Comparison of ENCODE assay signal across 9 cellular contexts in genomic region chr15:74511583-74511982, GRCh38.
A peak's percentile ranks its signal among the peaks of the same experiment; 100 is the strongest.
DNase-seq lines count a peak whose midpoint lies in the region; ATAC-seq and TF ChIP-seq lines count a peak whose summit lies in the region.
"Had no signal": no experiment of that assay in that cellular context is flagged by ENCODE, and none has a peak within 500 bp of the region (broad histone marks: within the 10 kb centered on the region; RNA-seq: fewer than 3 reads in every experiment).

No MANE protein-coding gene starts in this region.

- no peaks in the 10 kb centered on the region for H3K79me2 ChIP-seq in Loucy (ENCODE audit: insufficient read depth, low read length)

- H3K9me3 ChIP-seq in Loucy (ENCODE audit: insufficient read depth, low read depth, low read length) = no peaks in the 10 kb centered on the region

- H3F3A ChIP-seq in Loucy (ENCODE audit: low read depth) = no peaks in the 10 kb centered on the region

- H2AFZ ChIP-seq in Loucy (ENCODE audit: low read length) = peak overlapping the region; percentile 52

- H3K4me1 ChIP-seq in Loucy (ENCODE audit: insufficient read depth, low read length, poor library complexity, severe bottlenecking) = peaks cover 16% of the 10 kb centered on the region

- H3K4me3 ChIP-seq in GM08714 (ENCODE audit: low read length) (peak overlapping the region; percentile 28; the same call in 1 of the 2 replicates), Loucy (ENCODE audit: low read length, poor library complexity, severe bottlenecking) (peak overlapping the region; percentile 49), fibroblast of pulmonary artery (replicated peaks; ENCODE audit: low read depth, low read length) (no peak overlapping the region)

- H3K9me2 ChIP-seq in Loucy (replicated peaks; ENCODE audit: low read depth, low read length) = no peaks in the 10 kb centered on the region

- no peak for TF ChIP-seq CTCF in Loucy (conservative IDR thresholded peaks at IDR 0.05; ENCODE audit: low read length)
- no peak for TF ChIP-seq CTCF in fibroblast of pulmonary artery (IDR thresholded peaks at IDR 0.05; ENCODE audit: low read length, missing control alignments)

- no peaks in the 10 kb centered on the region for H3K36me3 ChIP-seq in Loucy (ENCODE audit: insufficient read depth, low read length)

- H3K27me3 ChIP-seq in Loucy (ENCODE audit: insufficient read depth, low read length, poor library complexity, severe bottlenecking) = no peaks in the 10 kb centered on the region

- ATAC-seq in GM21576 (IDR thresholded peaks at IDR 0.05; ENCODE audit: unreplicated experiment) (peak; percentile 27), GM19328 (IDR thresholded peaks at IDR 0.05; ENCODE audit: unreplicated experiment) (no peak), HG02610 (IDR thresholded peaks at IDR 0.05; ENCODE audit: unreplicated experiment) (no peak)

- DNase-seq in fibroblast of pulmonary artery (ENCODE audit: low read depth) (peak; percentile 39), SIG-M5 (lab: John Stamatoyannopoulos, UW) (no peak), NCI-H1092 (lab: John Stamatoyannopoulos, UW) (no peak)
- DNase-seq: T1000 had no signal

- H3K9ac ChIP-seq in Loucy (ENCODE audit: low read depth, low read length, poor library complexity, severe bottlenecking) = peak overlapping the region; percentile 42

- no peaks in the 10 kb centered on the region for H4K20me1 ChIP-seq in Loucy (ENCODE audit: insufficient read depth, low read length, poor library complexity, severe bottlenecking)

- H3K4me2 ChIP-seq in Loucy (ENCODE audit: low read depth, low read length, poor library complexity, severe bottlenecking) = peak overlapping the region; percentile 65
